ENCODE assay signal across 1 cellular context in the genomic region with DNA sequence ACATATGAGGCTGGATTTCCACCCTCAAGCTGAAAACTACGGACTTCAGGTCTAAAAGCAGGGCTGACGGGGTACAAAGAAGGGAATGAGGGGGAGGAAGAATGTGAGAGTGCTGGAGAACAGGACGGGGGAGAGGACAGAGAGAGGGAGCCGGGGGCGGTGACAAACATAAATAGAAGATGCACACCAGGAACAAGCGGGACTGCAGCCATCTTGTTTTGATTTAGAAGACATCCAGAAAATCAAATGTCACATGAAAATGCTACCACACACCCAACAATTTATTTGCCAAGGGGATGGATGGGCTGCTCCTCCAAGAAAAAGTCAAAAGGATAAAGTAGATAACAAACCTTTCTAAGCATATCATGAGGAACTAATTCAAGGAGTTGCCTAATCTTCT.
TF ChIP-seq lines count a peak whose summit lies in the region.

No MANE protein-coding gene starts in this region.

TF ChIP-seq in K562, 482 proteins besides CTCF, POLR2A, EP300 and RAD21 (continued from another document and continues in another):
- no peak for TF ChIP-seq FOSL1 (tag; conservative IDR thresholded peaks at IDR 0.05)
- no peak for TF ChIP-seq THRB (CRISPR knock-in tag; conservative IDR thresholded peaks at IDR 0.05)
- TF ChIP-seq, protein P1, sequence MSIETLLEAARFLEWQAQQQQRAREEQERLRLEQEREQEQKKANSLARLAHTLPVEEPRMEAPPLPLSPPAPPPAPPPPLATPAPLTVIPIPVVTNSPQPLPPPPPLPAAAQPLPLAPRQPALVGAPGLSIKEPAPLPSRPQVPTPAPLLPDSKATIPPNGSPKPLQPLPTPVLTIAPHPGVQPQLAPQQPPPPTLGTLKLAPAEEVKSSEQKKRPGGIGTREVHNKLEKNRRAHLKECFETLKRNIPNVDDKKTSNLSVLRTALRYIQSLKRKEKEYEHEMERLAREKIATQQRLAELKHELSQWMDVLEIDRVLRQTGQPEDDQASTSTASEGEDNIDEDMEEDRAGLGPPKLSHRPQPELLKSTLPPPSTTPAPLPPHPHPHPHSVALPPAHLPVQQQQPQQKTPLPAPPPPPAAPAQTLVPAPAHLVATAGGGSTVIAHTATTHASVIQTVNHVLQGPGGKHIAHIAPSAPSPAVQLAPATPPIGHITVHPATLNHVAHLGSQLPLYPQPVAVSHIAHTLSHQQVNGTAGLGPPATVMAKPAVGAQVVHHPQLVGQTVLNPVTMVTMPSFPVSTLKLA (conservative IDR thresholded peaks at IDR 0.05) = no peak
- TF ChIP-seq NEUROD1 (IDR thresholded peaks at IDR 0.05; ENCODE audit: borderline replicate concordance, low read depth, low read length, partially characterized antibody) = no peak
- TF ChIP-seq XRCC5 (IDR thresholded peaks at IDR 0.05; ENCODE audit: low read depth, low read length) = no peak
- no peak for TF ChIP-seq CCAR2 (IDR thresholded peaks at IDR 0.05; ENCODE audit: low read depth, low read length)
- no peak for TF ChIP-seq NONO (IDR thresholded peaks at IDR 0.05; ENCODE audit: low read depth in 2 of 2, low read length in 1 of 2)
- TF ChIP-seq EWSR1 (IDR thresholded peaks at IDR 0.05; ENCODE audit: borderline replicate concordance, low read depth, partially characterized antibody) = no peak
- TF ChIP-seq HMGN3 (IDR thresholded peaks at IDR 0.05; ENCODE audit: borderline replicate concordance, extremely low read depth, insufficient read length, low read depth, low read length) = no peak
- no peak for TF ChIP-seq ZBED1 (IDR thresholded peaks at IDR 0.05)
- no peak for TF ChIP-seq CBFA2T3 (IDR thresholded peaks at IDR 0.05)
- TF ChIP-seq SMARCA4 (IDR thresholded peaks at IDR 0.05) = no peak
- TF ChIP-seq ZBTB11 (CRISPR knock-in tag; IDR thresholded peaks at IDR 0.05) = no peak
- TF ChIP-seq ID3 (CRISPR knock-in tag; IDR thresholded peaks at IDR 0.05) = no peak
- TF ChIP-seq ID3 (tag; IDR thresholded peaks at IDR 0.05) = peak; percentile 84
- no peak for TF ChIP-seq ZC3H8 (IDR thresholded peaks at IDR 0.05)
- TF ChIP-seq ETV5 (CRISPR knock-in tag; IDR thresholded peaks at IDR 0.05; ENCODE audit: low read depth) = no peak
- TF ChIP-seq, protein P2, sequence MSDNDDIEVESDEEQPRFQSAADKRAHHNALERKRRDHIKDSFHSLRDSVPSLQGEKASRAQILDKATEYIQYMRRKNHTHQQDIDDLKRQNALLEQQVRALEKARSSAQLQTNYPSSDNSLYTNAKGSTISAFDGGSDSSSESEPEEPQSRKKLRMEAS (CRISPR knock-in tag; IDR thresholded peaks at IDR 0.05) = no peak
- peak; percentile 81; the same call in 1 of the 2 replicates for TF ChIP-seq MEF2D (tag; conservative IDR thresholded peaks at IDR 0.05; ENCODE audit: low read depth)
- TF ChIP-seq NCOA6 (IDR thresholded peaks at IDR 0.05) = no peak
- TF ChIP-seq GTF2F1 (IDR thresholded peaks at IDR 0.05; ENCODE audit: low read depth, low read length) = no peak
- TF ChIP-seq C11orf30 (IDR thresholded peaks at IDR 0.05; ENCODE audit: low read depth) = no peak
- no peak for TF ChIP-seq CBX3 (IDR thresholded peaks at IDR 0.05; ENCODE audit: borderline replicate concordance in 1 of 2, low read length in 2 of 2)
- no peak for TF ChIP-seq ZFP30 (CRISPR knock-in tag; IDR thresholded peaks at IDR 0.05; ENCODE audit: borderline replicate concordance)
- no peak for TF ChIP-seq SPI1 (IDR thresholded peaks at IDR 0.05; ENCODE audit: borderline replicate concordance, low read depth, low read length)
- TF ChIP-seq SRSF9 (IDR thresholded peaks at IDR 0.05; ENCODE audit: borderline replicate concordance, low read depth, low read length) = no peak
- TF ChIP-seq ADNP (tag; IDR thresholded peaks at IDR 0.05) = no peak
- no peak for TF ChIP-seq POLR3A (IDR thresholded peaks at IDR 0.05; ENCODE audit: borderline replicate concordance, extremely low read depth, insufficient read depth, insufficient read length)
- TF ChIP-seq SNIP1 (IDR thresholded peaks at IDR 0.05; ENCODE audit: low read depth) = no peak
- TF ChIP-seq GTF2E2 (tag; IDR thresholded peaks at IDR 0.05) = no peak
- TF ChIP-seq RBBP5 (IDR thresholded peaks at IDR 0.05; ENCODE audit: borderline replicate concordance, insufficient read depth, low read length, poor library complexity, severe bottlenecking) = no peak
- TF ChIP-seq HOXB6 (CRISPR knock-in tag; IDR thresholded peaks at IDR 0.05; ENCODE audit: borderline replicate concordance) = no peak
- TF ChIP-seq MAFG (tag; conservative IDR thresholded peaks at IDR 0.05) = no peak
- TF ChIP-seq MEF2A (IDR thresholded peaks at IDR 0.05; ENCODE audit: control insufficient read depth, low read depth, low read length) = no peak
- no peak for TF ChIP-seq SIN3A (IDR thresholded peaks at IDR 0.05; ENCODE audit: borderline replicate concordance in 2 of 2, control insufficient read depth in 1 of 2, low read depth in 2 of 2, low read length in 2 of 2)
- TF ChIP-seq HSF4 (CRISPR knock-in tag; IDR thresholded peaks at IDR 0.05; ENCODE audit: borderline replicate concordance) = no peak
- TF ChIP-seq MXI1 (IDR thresholded peaks at IDR 0.05; ENCODE audit: low read depth, low read length) = no peak
- no peak for TF ChIP-seq TEAD2 (tag; IDR thresholded peaks at IDR 0.05)
- no peak for TF ChIP-seq ZSCAN32 (CRISPR knock-in tag; IDR thresholded peaks at IDR 0.05)
- TF ChIP-seq KAT2B (IDR thresholded peaks at IDR 0.05; ENCODE audit: low read depth, low read length) = no peak
- no peak for TF ChIP-seq BRD9 (IDR thresholded peaks at IDR 0.05; ENCODE audit: low read depth, partially characterized antibody)
- no peak for TF ChIP-seq ZNF197 (CRISPR knock-in tag; IDR thresholded peaks at IDR 0.05; ENCODE audit: low read depth)
- TF ChIP-seq ZNF23 (CRISPR knock-in tag; IDR thresholded peaks at IDR 0.05) = no peak
- TF ChIP-seq HNRNPH1 (optimal IDR thresholded peaks at IDR 0.05; ENCODE audit: low read depth, low read length) = no peak
- no peak for TF ChIP-seq TBP (optimal IDR thresholded peaks at IDR 0.05; ENCODE audit: low read depth, low read length)
- TF ChIP-seq ZNF57 (CRISPR knock-in tag; IDR thresholded peaks at IDR 0.05) = no peak
- no peak for TF ChIP-seq GATAD2A (IDR thresholded peaks at IDR 0.05)
- TF ChIP-seq ZZZ3 (IDR thresholded peaks at IDR 0.05) = no peak
- TF ChIP-seq RBFOX2 (IDR thresholded peaks at IDR 0.05; ENCODE audit: low read depth, low read length) = no peak
- peak; percentile 85 for TF ChIP-seq ZNF175 (CRISPR knock-in tag; IDR thresholded peaks at IDR 0.05; ENCODE audit: low read depth)
- no peak for TF ChIP-seq ZNF121 (CRISPR knock-in tag; conservative IDR thresholded peaks at IDR 0.05)
- TF ChIP-seq ZNF436 (CRISPR knock-in tag; IDR thresholded peaks at IDR 0.05) = no peak
- TF ChIP-seq, protein P3, sequence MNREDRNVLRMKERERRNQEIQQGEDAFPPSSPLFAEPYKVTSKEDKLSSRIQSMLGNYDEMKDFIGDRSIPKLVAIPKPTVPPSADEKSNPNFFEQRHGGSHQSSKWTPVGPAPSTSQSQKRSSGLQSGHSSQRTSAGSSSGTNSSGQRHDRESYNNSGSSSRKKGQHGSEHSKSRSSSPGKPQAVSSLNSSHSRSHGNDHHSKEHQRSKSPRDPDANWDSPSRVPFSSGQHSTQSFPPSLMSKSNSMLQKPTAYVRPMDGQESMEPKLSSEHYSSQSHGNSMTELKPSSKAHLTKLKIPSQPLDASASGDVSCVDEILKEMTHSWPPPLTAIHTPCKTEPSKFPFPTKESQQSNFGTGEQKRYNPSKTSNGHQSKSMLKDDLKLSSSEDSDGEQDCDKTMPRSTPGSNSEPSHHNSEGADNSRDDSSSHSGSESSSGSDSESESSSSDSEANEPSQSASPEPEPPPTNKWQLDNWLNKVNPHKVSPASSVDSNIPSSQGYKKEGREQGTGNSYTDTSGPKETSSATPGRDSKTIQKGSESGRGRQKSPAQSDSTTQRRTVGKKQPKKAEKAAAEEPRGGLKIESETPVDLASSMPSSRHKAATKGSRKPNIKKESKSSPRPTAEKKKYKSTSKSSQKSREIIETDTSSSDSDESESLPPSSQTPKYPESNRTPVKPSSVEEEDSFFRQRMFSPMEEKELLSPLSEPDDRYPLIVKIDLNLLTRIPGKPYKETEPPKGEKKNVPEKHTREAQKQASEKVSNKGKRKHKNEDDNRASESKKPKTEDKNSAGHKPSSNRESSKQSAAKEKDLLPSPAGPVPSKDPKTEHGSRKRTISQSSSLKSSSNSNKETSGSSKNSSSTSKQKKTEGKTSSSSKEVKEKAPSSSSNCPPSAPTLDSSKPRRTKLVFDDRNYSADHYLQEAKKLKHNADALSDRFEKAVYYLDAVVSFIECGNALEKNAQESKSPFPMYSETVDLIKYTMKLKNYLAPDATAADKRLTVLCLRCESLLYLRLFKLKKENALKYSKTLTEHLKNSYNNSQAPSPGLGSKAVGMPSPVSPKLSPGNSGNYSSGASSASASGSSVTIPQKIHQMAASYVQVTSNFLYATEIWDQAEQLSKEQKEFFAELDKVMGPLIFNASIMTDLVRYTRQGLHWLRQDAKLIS (CRISPR knock-in tag; IDR thresholded peaks at IDR 0.05) = no peak
- no peak for TF ChIP-seq FUS (optimal IDR thresholded peaks at IDR 0.05; ENCODE audit: low read depth, low read length)
- no peak for TF ChIP-seq KAT8 (IDR thresholded peaks at IDR 0.05; ENCODE audit: low read depth)
- TF ChIP-seq, protein P4, sequence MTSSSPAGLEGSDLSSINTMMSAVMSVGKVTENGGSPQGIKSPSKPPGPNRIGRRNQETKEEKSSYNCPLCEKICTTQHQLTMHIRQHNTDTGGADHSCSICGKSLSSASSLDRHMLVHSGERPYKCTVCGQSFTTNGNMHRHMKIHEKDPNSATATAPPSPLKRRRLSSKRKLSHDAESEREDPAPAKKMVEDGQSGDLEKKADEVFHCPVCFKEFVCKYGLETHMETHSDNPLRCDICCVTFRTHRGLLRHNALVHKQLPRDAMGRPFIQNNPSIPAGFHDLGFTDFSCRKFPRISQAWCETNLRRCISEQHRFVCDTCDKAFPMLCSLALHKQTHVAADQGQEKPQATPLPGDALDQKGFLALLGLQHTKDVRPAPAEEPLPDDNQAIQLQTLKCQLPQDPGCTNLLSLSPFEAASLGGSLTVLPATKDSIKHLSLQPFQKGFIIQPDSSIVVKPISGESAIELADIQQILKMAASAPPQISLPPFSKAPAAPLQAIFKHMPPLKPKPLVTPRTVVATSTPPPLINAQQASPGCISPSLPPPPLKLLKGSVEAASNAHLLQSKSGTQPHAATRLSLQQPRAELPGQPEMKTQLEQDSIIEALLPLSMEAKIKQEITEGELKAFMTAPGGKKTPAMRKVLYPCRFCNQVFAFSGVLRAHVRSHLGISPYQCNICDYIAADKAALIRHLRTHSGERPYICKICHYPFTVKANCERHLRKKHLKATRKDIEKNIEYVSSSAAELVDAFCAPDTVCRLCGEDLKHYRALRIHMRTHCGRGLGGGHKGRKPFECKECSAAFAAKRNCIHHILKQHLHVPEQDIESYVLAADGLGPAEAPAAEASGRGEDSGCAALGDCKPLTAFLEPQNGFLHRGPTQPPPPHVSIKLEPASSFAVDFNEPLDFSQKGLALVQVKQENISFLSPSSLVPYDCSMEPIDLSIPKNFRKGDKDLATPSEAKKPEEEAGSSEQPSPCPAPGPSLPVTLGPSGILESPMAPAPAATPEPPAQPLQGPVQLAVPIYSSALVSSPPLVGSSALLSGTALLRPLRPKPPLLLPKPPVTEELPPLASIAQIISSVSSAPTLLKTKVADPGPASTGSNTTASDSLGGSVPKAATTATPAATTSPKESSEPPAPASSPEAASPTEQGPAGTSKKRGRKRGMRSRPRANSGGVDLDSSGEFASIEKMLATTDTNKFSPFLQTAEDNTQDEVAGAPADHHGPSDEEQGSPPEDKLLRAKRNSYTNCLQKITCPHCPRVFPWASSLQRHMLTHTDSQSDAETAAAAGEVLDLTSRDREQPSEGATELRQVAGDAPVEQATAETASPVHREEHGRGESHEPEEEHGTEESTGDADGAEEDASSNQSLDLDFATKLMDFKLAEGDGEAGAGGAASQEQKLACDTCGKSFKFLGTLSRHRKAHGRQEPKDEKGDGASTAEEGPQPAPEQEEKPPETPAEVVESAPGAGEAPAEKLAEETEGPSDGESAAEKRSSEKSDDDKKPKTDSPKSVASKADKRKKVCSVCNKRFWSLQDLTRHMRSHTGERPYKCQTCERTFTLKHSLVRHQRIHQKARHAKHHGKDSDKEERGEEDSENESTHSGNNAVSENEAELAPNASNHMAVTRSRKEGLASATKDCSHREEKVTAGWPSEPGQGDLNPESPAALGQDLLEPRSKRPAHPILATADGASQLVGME (CRISPR knock-in tag; IDR thresholded peaks at IDR 0.05) = no peak
- TF ChIP-seq TGIF2 (CRISPR knock-in tag; IDR thresholded peaks at IDR 0.05) = no peak
- TF ChIP-seq ZKSCAN1 (IDR thresholded peaks at IDR 0.05; ENCODE audit: low read depth, low read length) = no peak
- TF ChIP-seq E2F3 (CRISPR knock-in tag; IDR thresholded peaks at IDR 0.05) = no peak
